In genomic region chr12:55848487-55849224, GRCh38 we compare ENCODE assay signal across 10 cellular contexts. TPM values are rescaled to one million over a fixed set of nuclear protein-coding genes. Genes with fewer than 3 reads are reported as not detected.
DNase-seq lines count a peak whose midpoint lies in the region; ATAC-seq and TF ChIP-seq lines count a peak whose summit lies in the region.
"Not testable (repeated sequence)": the region's sequence is repeated elsewhere in the genome, so short reads cannot be mapped to it uniquely, and the experiment has no call there.
"Had no signal": no experiment of that assay in that cellular context is flagged by ENCODE, and none has a peak within 500 bp of the region (broad histone marks: within the 10 kb centered on the region; RNA-seq: fewer than 3 reads in every experiment).

No MANE protein-coding gene starts in this region.

- H3K4me1 Mint-ChIP-seq in nephron progenitor cell: peaks cover 66% of the 10 kb centered on the region

- WGBS in GM23248 (ENCODE audit: low coverage in 1 of 2, low lambda C conversion rate in 2 of 2, missing lambda C conversion rate in 2 of 2), 2 experiments: 29 to 34% methylated on average over 16 to 17 of the region's 17 CpGs
- WGBS in mammary epithelial cell (ENCODE audit: low coverage, missing lambda C conversion rate): 92% methylated on average over 15 of the region's 17 CpGs

- H3K4me2 ChIP-seq in GM23248 (ENCODE audit: unreplicated experiment): peak overlapping the region; percentile 73
- peak overlapping the region; percentile 37 for H3K4me2 ChIP-seq in mammary epithelial cell (ENCODE audit: insufficient read depth, low read depth, low read length)
- H3K4me2 ChIP-seq in fibroblast of lung (ENCODE audit: extremely low read depth, insufficient read depth, low read length): peak overlapping the region; percentile 46

- H2AFZ ChIP-seq in GM23248: peak overlapping the region; percentile 37; the same call in 1 of the 2 replicates
- not testable (repeated sequence) for H2AFZ ChIP-seq in mammary epithelial cell (ENCODE audit: low read depth, low read length); fibroblast of lung (ENCODE audit: low read length)

- CTCF ChIA-PET in mammary epithelial cell (lab: Charles Lee; ENCODE audit: low non-redundant PET): not testable (repeated sequence)

- H3K9me3 Mint-ChIP-seq in nephron progenitor cell: not testable (repeated sequence)

- peak overlapping the region; percentile 100 for H3K27ac ChIP-seq in GM23248
- peak overlapping the region; percentile 93 for H3K27ac ChIP-seq in SJSA1
- peak overlapping the region; percentile 99 for H3K27ac ChIP-seq in mammary epithelial cell (ENCODE audit: insufficient read depth, low read depth, low read length)
- H3K27ac ChIP-seq in fibroblast of lung (ENCODE audit: insufficient read depth, low read length): peak overlapping the region; percentile 99
- H3K27ac ChIP-seq in skin epidermis: peak overlapping the region in 20 of 21 experiments; percentile 57 to 98 (median 89)
- H3K27ac ChIP-seq in upper lobe of right lung: peak overlapping the region; percentile 87

- not testable (repeated sequence) for H3K36me3 ChIP-seq in GM23248 (ENCODE audit: low read depth); SJSA1; mammary epithelial cell (ENCODE audit: insufficient read depth, low read length); fibroblast of lung (ENCODE audit: control insufficient read depth, insufficient read depth, low read length); upper lobe of right lung

- in situ Hi-C loops in GM23248 (cut with MboI); mammary epithelial cell (cut with MboI; ENCODE audit: low sequenced_read_pairs in 2 of 2): not testable (repeated sequence)

- dilution Hi-C loops in mammary epithelial cell (cut with HindIII; ENCODE audit: low sequenced_read_pairs): not testable (repeated sequence)

- not testable (repeated sequence) for H3K27me3 Mint-ChIP-seq in nephron progenitor cell (ENCODE audit: low read depth, poor library complexity)

- H3F3A ChIP-seq in GM23248 (ENCODE audit: insufficient read depth): peaks cover 39% of the 10 kb centered on the region

- not testable (repeated sequence) for H3K36me3 Mint-ChIP-seq in nephron progenitor cell (ENCODE audit: low read depth)

- peak overlapping the region; percentile 13 for H3K4me3 Mint-ChIP-seq in nephron progenitor cell

- not testable (repeated sequence) for H3K27me3 ChIP-seq in GM23248 (replicated peaks; ENCODE audit: insufficient read depth); SJSA1 (replicated peaks); mammary epithelial cell (ENCODE audit: insufficient read depth, low read length); fibroblast of lung (ENCODE audit: control insufficient read depth, insufficient read depth, low read length); upper lobe of right lung

- not testable (repeated sequence) for TF ChIP-seq CTCF in mammary epithelial cell (conservative IDR thresholded peaks at IDR 0.05 in 1 of 2, IDR thresholded peaks at IDR 0.05 in 1 of 2; ENCODE audit: extremely low read depth in 1 of 2, insufficient read depth in 1 of 2, low read depth in 1 of 2, low read length in 2 of 2); fibroblast of lung (conservative IDR thresholded peaks at IDR 0.05 in 1 of 2, IDR thresholded peaks at IDR 0.05 in 1 of 2; ENCODE audit: low read depth in 1 of 2, low read length in 2 of 2); nephron progenitor cell (IDR thresholded peaks at IDR 0.05); upper lobe of right lung (IDR thresholded peaks at IDR 0.05)

- H3K4me1 ChIP-seq in GM23248 (ENCODE audit: insufficient read depth): peaks cover 46% of the 10 kb centered on the region
- peaks cover 20% of the 10 kb centered on the region for H3K4me1 ChIP-seq in SJSA1 (replicated peaks)
- peaks cover 18% of the 10 kb centered on the region for H3K4me1 ChIP-seq in mammary epithelial cell (ENCODE audit: insufficient read depth, low read length)
- H3K4me1 ChIP-seq in fibroblast of lung (ENCODE audit: control insufficient read depth, extremely low read depth, insufficient read depth, low read length): peaks cover 13% of the 10 kb centered on the region
- not testable (repeated sequence) for H3K4me1 ChIP-seq in upper lobe of right lung

- not testable (repeated sequence) for H3K9me2 ChIP-seq in GM23248 (ENCODE audit: insufficient read depth)

- peak overlapping the region; percentile 32 for H3K27ac Mint-ChIP-seq in nephron progenitor cell

- intact Hi-C loops in mammary epithelial cell (cut with micrococcal nuclease): loop anchor here (2.0 kb wide), 1 partner anchor 20 kb away; the partner anchor contains the start of gene DNAJC14
- intact Hi-C loops in upper lobe of right lung (cut with DNase I): not testable (repeated sequence)

- H3K9me3 ChIP-seq in GM23248 (ENCODE audit: low read depth); SJSA1 (replicated peaks); mammary epithelial cell (replicated peaks; ENCODE audit: insufficient read depth, low read length); fibroblast of lung (ENCODE audit: control insufficient read depth, insufficient read depth, low read depth, low read length); upper lobe of right lung: not testable (repeated sequence)

- DNase-seq in GM23248; SJSA1 (ENCODE audit: low read depth in 1 of 2, low spot score in 2 of 2); mammary epithelial cell; fibroblast of lung (ENCODE audit: low read depth in 2 of 2); left lobe of liver (ENCODE audit: low spot score); nephron progenitor cell; upper lobe of right lung: not testable (repeated sequence)

- TSS peak; percentile 89 for BruUV-seq in mammary epithelial cell (replicated peaks; lab: Mats Ljungman, UMichigan)

- H4K20me1 ChIP-seq in GM23248 (ENCODE audit: insufficient read depth); mammary epithelial cell (ENCODE audit: insufficient read depth, low read length); fibroblast of lung (ENCODE audit: control insufficient read depth, extremely low read depth, insufficient read depth, low read length): not testable (repeated sequence)

- H3K9ac ChIP-seq in GM23248: peak overlapping the region; percentile 86
- peak overlapping the region; percentile 57 for H3K9ac ChIP-seq in mammary epithelial cell (ENCODE audit: insufficient read depth, low read length)
- peak overlapping the region; percentile 60 for H3K9ac ChIP-seq in fibroblast of lung (ENCODE audit: insufficient read depth, low read length)

- H3K4me3 ChIP-seq in GM23248 (peak overlapping the region; percentile 55), upper lobe of right lung (peak overlapping the region; percentile 22)
- H3K4me3 ChIP-seq in SJSA1; mammary epithelial cell (replicated peaks in 1 of 3; ENCODE audit: insufficient read depth in 1 of 3, low read depth in 2 of 3, low read length in 3 of 3); fibroblast of lung (replicated peaks in 1 of 4; ENCODE audit: control extremely low read depth in 1 of 4, insufficient read depth in 1 of 4, low read depth in 3 of 4, low read length in 4 of 4); skin epidermis: not testable (repeated sequence)

- not testable (repeated sequence) for H3K79me2 ChIP-seq in GM23248 (ENCODE audit: insufficient read depth); mammary epithelial cell (ENCODE audit: insufficient read depth, low read length); fibroblast of lung (ENCODE audit: control insufficient read depth, insufficient read depth, low read length)

- ATAC-seq in left lobe of liver (peak; percentile 21), upper lobe of right lung (peak; percentile 57)

RNA-seq across cellular contexts. Expression of gene MMP19, which starts 5.9 kb away (rescaled TPM):
- 17.6 and 26.3 TPM in 2 replicates for total RNA-seq in GM23248 (2014; rRNA removed; shearing (Covaris generic))
- polyA plus RNA-seq in GM23248 (2016; fragmentation: Nextera tagmentation; extraction: Ambion mirVana) (13.8 and 15.7 TPM in 2 replicates), mammary epithelial cell (0.74 TPM), fibroblast of lung (18.3 and 21.8 TPM in 2 replicates)
- 9.8 and 14.5 TPM in 2 replicates for total RNA-seq in SJSA1 (2014; rRNA removed; shearing (Covaris generic))
- total RNA-seq in mammary epithelial cell (1 to 10 TPM in 1 of 2 donors, under 1 TPM in 1; 0.33 to 2.1 TPM), fibroblast of lung (3.3 and 7.1 TPM in 2 replicates), left lobe of liver (2.2 TPM), upper lobe of right lung (30.2 TPM)
- polyA minus RNA-seq in mammary epithelial cell (not detected), fibroblast of lung (ENCODE audit: low replicate concordance) (10.8 and 18.7 TPM in 2 replicates)
- polyA plus RNA-seq in fibroblast of lung (2012): 16.5 and 17.7 TPM in 2 replicates
- total RNA-seq: activated CD8-positive, alpha-beta T cell treated with anti-CD3 and anti-CD28 coated beads, Interleukin-2, amount 10 ng/mL, durations not matched to agents 7 days and 5 days; HT-29 had no signal

RNA-seq across cellular contexts. Expression of gene DNAJC14, which starts 19.3 kb away (rescaled TPM):
- 38.7 and 43.8 TPM in 2 replicates for total RNA-seq in GM23248 (2014; rRNA removed; shearing (Covaris generic))
- 23.7 and 24.5 TPM in 2 replicates for polyA plus RNA-seq in GM23248 (2016; fragmentation: Nextera tagmentation; extraction: Ambion mirVana)
- 41.6 and 58.1 TPM in 2 replicates for total RNA-seq in SJSA1 (2014; rRNA removed; shearing (Covaris generic))
- total RNA-seq in mammary epithelial cell: 10 to 100 TPM; 24.3 to 40.8 TPM
- 7.5 TPM for polyA plus RNA-seq in mammary epithelial cell
- polyA minus RNA-seq in mammary epithelial cell: 64.0 TPM
- total RNA-seq in fibroblast of lung: 56.0 and 66.7 TPM in 2 replicates
- polyA plus RNA-seq in fibroblast of lung: 11.5 and 12.2 TPM in 2 replicates
- polyA plus RNA-seq in fibroblast of lung (2012): 23.9 and 25.1 TPM in 2 replicates
- polyA minus RNA-seq in fibroblast of lung (ENCODE audit: low replicate concordance): 41.8 and 55.5 TPM in 2 replicates
- total RNA-seq in left lobe of liver: 14.2 TPM
- total RNA-seq in upper lobe of right lung: 42.7 TPM

RNA-seq across cellular contexts. Expression of gene ORMDL2, which starts 30.8 kb away (rescaled TPM):
- 21.1 and 21.7 TPM in 2 replicates for total RNA-seq in GM23248 (2014; rRNA removed; shearing (Covaris generic))
- polyA plus RNA-seq in GM23248 (2016; fragmentation: Nextera tagmentation; extraction: Ambion mirVana) (86.6 and 87.7 TPM in 2 replicates), mammary epithelial cell (97.6 TPM), fibroblast of lung (54.5 and 60.6 TPM in 2 replicates)
- total RNA-seq in SJSA1 (2014; rRNA removed; shearing (Covaris generic)): 15.4 and 15.7 TPM in 2 replicates
- total RNA-seq in mammary epithelial cell (10 to 100 TPM; 24.3 to 91.3 TPM), fibroblast of lung (15.7 and 26.9 TPM in 2 replicates), left lobe of liver (28.4 TPM), upper lobe of right lung (49.2 TPM)
- polyA minus RNA-seq in mammary epithelial cell (105 TPM), fibroblast of lung (ENCODE audit: low replicate concordance) (126 and 177 TPM in 2 replicates)
- polyA plus RNA-seq in fibroblast of lung (2012): 77.1 and 86.5 TPM in 2 replicates

RNA-seq across cellular contexts. Expression of gene SARNP, which starts 31.1 kb away (rescaled TPM):
- total RNA-seq in GM23248 (2014; rRNA removed; shearing (Covaris generic)): 53.6 and 65.1 TPM in 2 replicates
- 131 and 139 TPM in 2 replicates for polyA plus RNA-seq in GM23248 (2016; fragmentation: Nextera tagmentation; extraction: Ambion mirVana)
- 124 and 208 TPM in 2 replicates for total RNA-seq in SJSA1 (2014; rRNA removed; shearing (Covaris generic))
- 10 to 100 TPM; 34.7 to 72.9 TPM for total RNA-seq in mammary epithelial cell
- 71.6 TPM for polyA plus RNA-seq in mammary epithelial cell
- polyA minus RNA-seq in mammary epithelial cell: 51.4 TPM
- total RNA-seq in fibroblast of lung: 83.0 and 88.5 TPM in 2 replicates
- 172 and 183 TPM in 2 replicates for polyA plus RNA-seq in fibroblast of lung
- 129 and 130 TPM in 2 replicates for polyA plus RNA-seq in fibroblast of lung (2012)
- 4.5 and 10.6 TPM in 2 replicates for polyA minus RNA-seq in fibroblast of lung (ENCODE audit: low replicate concordance)
- total RNA-seq in left lobe of liver: 11.9 TPM
- total RNA-seq in upper lobe of right lung: 43.6 TPM
